8 cellular contexts compared by ENCODE assay signal in genomic region chr16:22191089-22191965, GRCh38. TPM values are rescaled to one million over a fixed set of nuclear protein-coding genes. Genes with fewer than 3 reads are reported as not detected.
A peak's percentile ranks its signal among the peaks of the same experiment; 100 is the strongest.
DNase-seq lines count a peak whose midpoint lies in the region; ATAC-seq, FAIRE-seq and TF ChIP-seq lines count a peak whose summit lies in the region.

No MANE protein-coding gene starts in this region.

- H3K36me3 Mint-ChIP-seq in CD8-positive, alpha-beta T cell, result peaks cover 9% of the 10 kb centered on the region

- intact Hi-C loops in CD8-positive, alpha-beta T cell (cut with DNase I, micrococcal nuclease), result loop anchor here (1.0 to 10.0 kb wide), 6 partner anchors 15 to 534 kb away; partner anchors contain the start of genes CDR2 (in 1 of the 2) and EEF2K (in 1 of the 2)

- peak overlapping the region; percentile 100 for H3K27ac Mint-ChIP-seq in CD8-positive, alpha-beta T cell

- no peaks in the 10 kb centered on the region for H3K27me3 ChIP-seq in CD8-positive, alpha-beta T cell (ENCODE audit: insufficient read depth, low read length)
- H3K27me3 ChIP-seq in HUES48 (ENCODE audit: control insufficient read depth, insufficient read depth, low read length), result peaks cover 9% of the 10 kb centered on the region; the same call in 1 of the 2 replicates

- peak; percentile 61 for FAIRE-seq in endometrium (lab: Jason Lieb, UNC)

- CTCF ChIA-PET in CD8-positive, alpha-beta T cell (lab: Charles Lee), result interaction anchor here (0.7 to 7.5 kb wide), 5 partner anchors 14 to 189 kb away, joined by 3 to 59 read pairs (median 5); partner anchors contain the start of genes EEF2K and POLR3E

- peaks cover 60% of the 10 kb centered on the region for H3K4me1 ChIP-seq in CD8-positive, alpha-beta T cell (ENCODE audit: insufficient read depth, low read length)
- peaks cover 26% of the 10 kb centered on the region for H3K4me1 ChIP-seq in HUES48 (ENCODE audit: control insufficient read depth, insufficient read depth, low read length)

- H3K4me1 Mint-ChIP-seq in CD8-positive, alpha-beta T cell (ENCODE audit: low read depth), result peaks cover 72% of the 10 kb centered on the region

- peak overlapping the region; percentile 66 for H3K4me3 ChIP-seq in CD8-positive, alpha-beta T cell (ENCODE audit: low read depth, low read length)
- H3K4me3 ChIP-seq in HUES48 (ENCODE audit: low read depth, low read length), result peak overlapping the region; percentile 82

- POLR2A ChIA-PET in CD8-positive, alpha-beta T cell (lab: Charles Lee), result interaction anchor here (0.8 to 5.4 kb wide), 11 partner anchors 14 to 238 kb away, joined by 3 to 49 read pairs (median 3); partner anchors contain the start of genes EEF2K, MOSMO, POLR3E and UQCRC2

- H3K27me3 Mint-ChIP-seq in CD8-positive, alpha-beta T cell (ENCODE audit: low read depth), result peaks cover 2% of the 10 kb centered on the region

- peak overlapping the region; percentile 89 for H3K4me3 Mint-ChIP-seq in CD8-positive, alpha-beta T cell

- no peak for TF ChIP-seq CTCF in CD8-positive, alpha-beta T cell (IDR thresholded peaks at IDR 0.05)

- H3K9me3 Mint-ChIP-seq in CD8-positive, alpha-beta T cell, result peaks cover 9% of the 10 kb centered on the region

- no peaks in the 10 kb centered on the region for H3K36me3 ChIP-seq in CD8-positive, alpha-beta T cell (ENCODE audit: insufficient read depth, low read length)
- H3K36me3 ChIP-seq in HUES48 (ENCODE audit: control insufficient read depth, insufficient read depth, low read length), result no peaks in the 10 kb centered on the region

- ATAC-seq in CD8-positive, alpha-beta T cell, result peak; percentile 51
- peak; percentile 31 for ATAC-seq in GM21381 (IDR thresholded peaks at IDR 0.05; ENCODE audit: unreplicated experiment)

- peak; percentile 97 to 100 (median 99) for DNase-seq in CD8-positive, alpha-beta T cell
- DNase-seq in NOMO-1 treated with dmso at 0.1 percent for 144 hours (lab: John Stamatoyannopoulos, UW; ENCODE audit: unreplicated experiment) (peak; percentile 94), midbrain (lab: John Stamatoyannopoulos, UW) (peak; percentile 95)
- peak; percentile 95 for DNase-seq in activated CD8-positive, alpha-beta memory T cell treated with anti-CD3 and anti-CD28 coated beads, Interleukin-2, amount 50 U/mL, for 24 hours (ENCODE audit: extremely low read depth)
- peak; percentile 94 to 99 for DNase-seq in stimulated activated CD8-positive, alpha-beta memory T cell treated with anti-CD3 and anti-CD28 coated beads, Interleukin-2, amount 100 ng/mL, for 1 hour (ENCODE audit: low read depth in 2 of 2)

- peak overlapping the region; percentile 97 for H3K27ac ChIP-seq in CD8-positive, alpha-beta T cell (ENCODE audit: low read depth, low read length)
- peak overlapping the region; percentile 82 for H3K27ac ChIP-seq in HUES48 (ENCODE audit: low read depth, low read length)

- H3K9ac ChIP-seq in HUES48 (ENCODE audit: low read depth, low read length), result 0 out of 2 replicates have a peak overlapping the region, but pooled peaks have one; percentile 33

- H3K9me3 ChIP-seq in CD8-positive, alpha-beta T cell (ENCODE audit: low read length), result no peaks in the 10 kb centered on the region
- H3K9me3 ChIP-seq in HUES48 (ENCODE audit: control insufficient read depth, insufficient read depth, low read length), result no peaks in the 10 kb centered on the region

RNA-seq across cellular contexts. Expression of gene EEF2K, which starts 14.8 kb away (rescaled TPM):
- 10 to 100 TPM; 14.4 to 14.6 TPM for total RNA-seq in CD8-positive, alpha-beta T cell

RNA-seq across cellular contexts. Expression of gene SDR42E2, which starts 29.0 kb away (rescaled TPM):
- total RNA-seq in CD8-positive, alpha-beta T cell, result 1 to 10 TPM; 1.1 to 1.2 TPM

Comparison
In these comparisons a context has a peak if more than half of its experiments do, and no peak if none do; other contexts are left out.
1. Peak in every context shown above with its lines: DNase-seq, ATAC-seq, H3K4me3 ChIP-seq and H3K27ac ChIP-seq.